9 cellular contexts compared by ENCODE assay signal in genomic region chr1:19315378-19316206, GRCh38. TPM values are rescaled to one million over a fixed set of nuclear protein-coding genes. Genes with fewer than 3 reads are reported as not detected.
DNase-seq lines count a peak whose midpoint lies in the region; ATAC-seq, FAIRE-seq and TF ChIP-seq lines count a peak whose summit lies in the region.
"Had no signal": no experiment of that assay in that cellular context is flagged by ENCODE, and none has a peak within 500 bp of the region (broad histone marks: within the 10 kb centered on the region; RNA-seq: fewer than 3 reads in every experiment).

No MANE protein-coding gene starts in this region.

- peaks cover 12% of the 10 kb centered on the region for H3K4me1 ChIP-seq in ovary (ENCODE audit: insufficient read depth)

- no peaks in the 10 kb centered on the region for H3K36me3 Mint-ChIP-seq in activated CD8-positive, alpha-beta T cell treated with anti-CD3 and anti-CD28 coated beads, Interleukin-2, amount 10 ng/mL, durations not matched to agents 7 days and 5 days (ENCODE audit: low read depth)
- peaks cover 17% of the 10 kb centered on the region for H3K36me3 Mint-ChIP-seq in nephron progenitor cell (ENCODE audit: low read depth)

- no peaks in the 10 kb centered on the region for H3K27me3 ChIP-seq in ovary
- H3K27me3 ChIP-seq: foreskin keratinocyte had no signal

- H3K4me1 Mint-ChIP-seq in activated CD8-positive, alpha-beta T cell treated with anti-CD3 and anti-CD28 coated beads, Interleukin-2, amount 10 ng/mL, durations not matched to agents 7 days and 5 days (ENCODE audit: low read depth): peaks cover 36% of the 10 kb centered on the region
- H3K4me1 Mint-ChIP-seq in nephron progenitor cell: peaks cover 53% of the 10 kb centered on the region

- CTCF ChIA-PET in activated CD8-positive, alpha-beta T cell treated with anti-CD3 and anti-CD28 coated beads, Interleukin-2, amount 10 ng/mL, durations not matched to agents 7 days and 5 days (lab: Charles Lee): interaction anchor here (1.1 kb wide), 1 partner anchor 28 kb away, joined by 3 read pairs; no protein-coding TSS in a partner anchor
- CTCF ChIA-PET in HEK293T (lab: Yijun Ruan, JAX): no interaction called here

- TF ChIP-seq EP300 in ovary (IDR thresholded peaks at IDR 0.05): no peak

- peak; percentile 35 for ATAC-seq in HG03135 (IDR thresholded peaks at IDR 0.05; ENCODE audit: unreplicated experiment)
- ATAC-seq in activated CD8-positive, alpha-beta T cell treated with anti-CD3 and anti-CD28 coated beads, Interleukin-2, amount 10 ng/mL, durations not matched to agents 7 days and 5 days: no peak
- ATAC-seq in HG02840 (IDR thresholded peaks at IDR 0.05; ENCODE audit: low FRiP score, unreplicated experiment): no peak
- no peak for ATAC-seq in HG03196 (IDR thresholded peaks at IDR 0.05; ENCODE audit: unreplicated experiment)
- ATAC-seq: foreskin keratinocyte had no signal

- intact Hi-C loops in ovary (cut with DNase I): no loop called here

- no peak overlapping the region for H3K4me3 Mint-ChIP-seq in activated CD8-positive, alpha-beta T cell treated with anti-CD3 and anti-CD28 coated beads, Interleukin-2, amount 10 ng/mL, durations not matched to agents 7 days and 5 days
- H3K4me3 Mint-ChIP-seq in nephron progenitor cell: peak overlapping the region; percentile 25

- H3K9me3 ChIP-seq in ovary: no peaks in the 10 kb centered on the region

- no peak overlapping the region for H3K4me3 ChIP-seq in ovary

- peak overlapping the region; percentile 76 for H3K27ac Mint-ChIP-seq in activated CD8-positive, alpha-beta T cell treated with anti-CD3 and anti-CD28 coated beads, Interleukin-2, amount 10 ng/mL, durations not matched to agents 7 days and 5 days
- H3K27ac Mint-ChIP-seq in nephron progenitor cell: peak overlapping the region; percentile 51

- FAIRE-seq in GM12891 (lab: Jason Lieb, UNC): peak; percentile 89

- H3K36me3 ChIP-seq in ovary: no peaks in the 10 kb centered on the region

- H3K27ac ChIP-seq in ovary: no peak overlapping the region
- H3K27ac ChIP-seq: foreskin keratinocyte had no signal

- TF ChIP-seq CTCF in nephron progenitor cell (IDR thresholded peaks at IDR 0.05) (no peak), ovary (IDR thresholded peaks at IDR 0.05) (no peak)

- POLR2A ChIA-PET in activated CD8-positive, alpha-beta T cell treated with anti-CD3 and anti-CD28 coated beads, Interleukin-2, amount 10 ng/mL, durations not matched to agents 7 days and 5 days (lab: Charles Lee): no interaction called here
- POLR2A ChIA-PET in HEK293T (lab: Yijun Ruan, JAX): no interaction called here

- H3K9me3 Mint-ChIP-seq in activated CD8-positive, alpha-beta T cell treated with anti-CD3 and anti-CD28 coated beads, Interleukin-2, amount 10 ng/mL, durations not matched to agents 7 days and 5 days (ENCODE audit: insufficient read depth): no peaks in the 10 kb centered on the region
- H3K9me3 Mint-ChIP-seq in nephron progenitor cell: no peaks in the 10 kb centered on the region

- no peaks in the 10 kb centered on the region for H3K27me3 Mint-ChIP-seq in activated CD8-positive, alpha-beta T cell treated with anti-CD3 and anti-CD28 coated beads, Interleukin-2, amount 10 ng/mL, durations not matched to agents 7 days and 5 days (ENCODE audit: low read depth)
- H3K27me3 Mint-ChIP-seq in nephron progenitor cell (ENCODE audit: low read depth, poor library complexity): no peaks in the 10 kb centered on the region

- 74 to 82% (median 76%) methylated on average over 17 of the region's 17 CpGs for WGBS in ovary, 3 donors

- peak; percentile 54 for DNase-seq in GM12891 (ENCODE audit: insufficient read length, low spot score)
- DNase-seq in activated CD8-positive, alpha-beta T cell treated with anti-CD3 and anti-CD28 coated beads, Interleukin-2, amount 10 ng/mL, durations not matched to agents 7 days and 5 days: no peak
- DNase-seq in nephron progenitor cell: no peak
- DNase-seq in HEK293T (ENCODE audit: extremely low spot score): no peak
- no peak for DNase-seq in ovary

- TF ChIP-seq POLR2A in GM12891 (IDR thresholded peaks at IDR 0.05; ENCODE audit: low read depth, low read length) (no peak), ovary (IDR thresholded peaks at IDR 0.05) (no peak)

TF ChIP-seq in GM12891, 5 proteins besides CTCF, POLR2A, EP300 and RAD21:
- TF ChIP-seq POLR2AphosphoS5 (IDR thresholded peaks at IDR 0.05; ENCODE audit: low read depth, low read length): no peak
- TF ChIP-seq POU2F2 (IDR thresholded peaks at IDR 0.05; ENCODE audit: low read depth, low read length): no peak
- TF ChIP-seq TAF1 (IDR thresholded peaks at IDR 0.05; ENCODE audit: low read depth, low read length): no peak
- TF ChIP-seq PAX5 (IDR thresholded peaks at IDR 0.05; ENCODE audit: insufficient read depth, low read length, severe bottlenecking): peak; percentile 93
- TF ChIP-seq SPI1 (IDR thresholded peaks at IDR 0.05; ENCODE audit: low read depth, low read length): peak; percentile 96
TF ChIP-seq in GM12891: peak in this region for 2.

TF ChIP-seq in HEK293T, 16 proteins besides CTCF, POLR2A, EP300 and RAD21:
- TF ChIP-seq PKNOX1 (IDR thresholded peaks at IDR 0.05): no peak
- no peak for TF ChIP-seq HDGF (IDR thresholded peaks at IDR 0.05; ENCODE audit: borderline replicate concordance)
- TF ChIP-seq FOXA1 (IDR thresholded peaks at IDR 0.05): no peak
- TF ChIP-seq BHLHE40 (IDR thresholded peaks at IDR 0.05; ENCODE audit: borderline replicate concordance): no peak
- TF ChIP-seq FOXK2 (IDR thresholded peaks at IDR 0.05): no peak
- no peak for TF ChIP-seq TARDBP (IDR thresholded peaks at IDR 0.05)
- TF ChIP-seq L3MBTL2 (conservative IDR thresholded peaks at IDR 0.05): no peak
- no peak for TF ChIP-seq SUZ12 (IDR thresholded peaks at IDR 0.05)
- TF ChIP-seq ZNF384 (IDR thresholded peaks at IDR 0.05): no peak
- no peak for TF ChIP-seq NFRKB (IDR thresholded peaks at IDR 0.05)
- no peak for TF ChIP-seq ARNT (IDR thresholded peaks at IDR 0.05)
- TF ChIP-seq CTBP1 (IDR thresholded peaks at IDR 0.05; ENCODE audit: borderline replicate concordance): no peak
- TF ChIP-seq FOXM1 (IDR thresholded peaks at IDR 0.05; ENCODE audit: borderline replicate concordance): no peak

RNA-seq across cellular contexts. Expression of gene SLC66A1, which starts 3.5 kb away (rescaled TPM):
- polyA plus RNA-seq in GM12891 (2012; ENCODE audit: low read depth, missing spikeins): 6.2 TPM
- total RNA-seq in activated CD8-positive, alpha-beta T cell treated with anti-CD3 and anti-CD28 coated beads, Interleukin-2, amount 10 ng/mL, durations not matched to agents 7 days and 5 days: 1 to 10 TPM; 4.0 to 5.3 TPM
- total RNA-seq in ovary: 10 to 100 TPM in 5 of 7 donors, 1 to 10 TPM in 2; 9.2 to 15.2 (median 10.4) TPM
- 1 to 10 TPM; 2.4 to 10.0 TPM for polyA plus RNA-seq in ovary

RNA-seq across cellular contexts. Expression of gene AKR7A2, which starts 3.6 kb away (rescaled TPM):
- 37.0 TPM for polyA plus RNA-seq in GM12891 (2012; ENCODE audit: low read depth, missing spikeins)
- total RNA-seq in activated CD8-positive, alpha-beta T cell treated with anti-CD3 and anti-CD28 coated beads, Interleukin-2, amount 10 ng/mL, durations not matched to agents 7 days and 5 days: 10 to 100 TPM; 46.3 to 50.6 TPM
- total RNA-seq in ovary: 10 to 100 TPM; 44.6 to 83.6 (median 68.1) TPM
- 10 to 100 TPM; 37.9 to 51.8 TPM for polyA plus RNA-seq in ovary

RNA-seq across cellular contexts. Expression of gene AKR7A3, which starts 27.0 kb away (rescaled TPM):
- polyA plus RNA-seq in GM12891 (2012; ENCODE audit: low read depth, missing spikeins): 0.17 TPM
- under 1 TPM; 0.37 to 0.61 TPM for total RNA-seq in activated CD8-positive, alpha-beta T cell treated with anti-CD3 and anti-CD28 coated beads, Interleukin-2, amount 10 ng/mL, durations not matched to agents 7 days and 5 days
- 1 to 10 TPM; 1.7 to 3.5 (median 2.0) TPM for total RNA-seq in ovary
- under 1 TPM; 0.23 to 0.96 TPM for polyA plus RNA-seq in ovary
